8 cellular contexts compared by ENCODE assay signal in the genomic region with DNA sequence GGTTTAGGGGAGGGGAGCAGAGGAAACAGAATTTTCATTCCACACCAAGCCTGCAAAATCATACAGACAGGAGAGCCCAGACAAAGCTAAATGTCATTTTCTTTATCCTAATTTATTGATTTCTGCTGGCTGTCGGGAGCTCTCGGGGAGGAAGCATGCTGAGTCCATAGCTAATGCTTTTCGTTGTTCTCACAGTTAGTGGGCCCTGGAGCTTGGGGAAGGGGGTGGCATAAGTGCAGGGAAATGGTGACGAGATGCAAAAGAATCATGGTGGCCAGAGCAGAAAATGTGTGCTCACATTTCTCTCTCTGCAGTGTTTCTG.
DNase-seq lines count a peak whose midpoint lies in the region; ATAC-seq and TF ChIP-seq lines count a peak whose summit lies in the region.

No MANE protein-coding gene starts in this region.

- TF ChIP-seq CTCF in GM06990 (IDR thresholded peaks at IDR 0.05; ENCODE audit: insufficient read depth, low read length, poor library complexity, severe bottlenecking) (no peak), progenitor cell of endocrine pancreas (IDR thresholded peaks at IDR 0.05; ENCODE audit: unreplicated experiment) (no peak), dorsolateral prefrontal cortex (IDR thresholded peaks at IDR 0.05 in 54 of 56, conservative IDR thresholded peaks at IDR 0.05 in 2 of 56; ENCODE audit: low read depth in 1 of 56, partially characterized antibody in 56 of 56) (no peak)

- H3K27ac Mint-ChIP-seq in effector memory CD8-positive, alpha-beta T cell = peak overlapping the region; percentile 89 to 94
- H3K27ac Mint-ChIP-seq in progenitor cell of endocrine pancreas = peak overlapping the region; percentile 92

- peaks cover 15% of the 10 kb centered on the region for H3K36me3 Mint-ChIP-seq in effector memory CD8-positive, alpha-beta T cell (ENCODE audit: insufficient read depth)
- no peaks in the 10 kb centered on the region for H3K36me3 Mint-ChIP-seq in progenitor cell of endocrine pancreas (ENCODE audit: insufficient read depth)

- intact Hi-C loops in dorsolateral prefrontal cortex (cut with DNase I) = no loop called here

- H3K27me3 Mint-ChIP-seq in effector memory CD8-positive, alpha-beta T cell = no peaks in the 10 kb centered on the region
- H3K27me3 Mint-ChIP-seq in progenitor cell of endocrine pancreas = no peaks in the 10 kb centered on the region

- H3K4me3 Mint-ChIP-seq in effector memory CD8-positive, alpha-beta T cell = peak overlapping the region; percentile 81 to 86
- no peak overlapping the region for H3K4me3 Mint-ChIP-seq in progenitor cell of endocrine pancreas (ENCODE audit: low read depth)

- H3K4me1 Mint-ChIP-seq in effector memory CD8-positive, alpha-beta T cell (ENCODE audit: low read depth in 2 of 2) = peaks cover 27 to 37% of the 10 kb centered on the region in 2 donors
- H3K4me1 Mint-ChIP-seq in progenitor cell of endocrine pancreas (ENCODE audit: low read depth) = peaks cover 30% of the 10 kb centered on the region

- peak overlapping the region in 11 of 59 donors; percentile 4 to 71 (median 43) for H3K27ac ChIP-seq in dorsolateral prefrontal cortex

- no peaks in the 10 kb centered on the region for H3K36me3 ChIP-seq in GM06990 (ENCODE audit: control insufficient read depth, insufficient read depth, low read length)

- peak; percentile 34 for DNase-seq in GM06990 (ENCODE audit: extremely low read depth, insufficient read length)
- DNase-seq in NCI-H345 (lab: John Stamatoyannopoulos, UW) = peak; percentile 78
- peak in 1 of 3 experiments; percentile 9 for DNase-seq in effector memory CD8-positive, alpha-beta T cell
- no peak for DNase-seq in progenitor cell of endocrine pancreas (ENCODE audit: low spot score, unreplicated experiment)
- DNase-seq in RPMI8226 = no peak
- DNase-seq in iPS-NIHi11 (ENCODE audit: low spot score) = no peak
- no peak for DNase-seq in dorsolateral prefrontal cortex

- H3K4me3 ChIP-seq in GM06990 (replicated peaks; ENCODE audit: low read depth, low read length) = peak overlapping the region; percentile 15
- H3K4me3 ChIP-seq in dorsolateral prefrontal cortex = peak overlapping the region in 5 of 59 donors; percentile 13 to 46 (median 31)

- no peaks in the 10 kb centered on the region for H3K9me3 Mint-ChIP-seq in effector memory CD8-positive, alpha-beta T cell
- peaks cover 6% of the 10 kb centered on the region for H3K9me3 Mint-ChIP-seq in progenitor cell of endocrine pancreas (ENCODE audit: low read depth)

- peak; percentile 3 for ATAC-seq in effector memory CD8-positive, alpha-beta T cell (replicated peaks)
- ATAC-seq in HG02678 (IDR thresholded peaks at IDR 0.05; ENCODE audit: unreplicated experiment) = no peak

- H3K27me3 ChIP-seq in GM06990 (replicated peaks; ENCODE audit: control insufficient read depth, insufficient read depth, low read length) = no peaks in the 10 kb centered on the region
- no peaks in the 10 kb centered on the region for H3K27me3 ChIP-seq in dorsolateral prefrontal cortex

Comparison
In these comparisons a context has a peak if more than half of its experiments do, and no peak if none do; other contexts are left out.
1. DNase-seq: peak in GM06990 (single experiment) and NCI-H345 (single experiment); none in progenitor cell of endocrine pancreas (single experiment), RPMI8226 (single experiment), iPS-NIHi11 (single experiment) and dorsolateral prefrontal cortex (0 of 10).